In genomic region chr6:111614833-111615582, GRCh38 we compare ENCODE assay signal across 1 cellular context.
TF ChIP-seq lines count a peak whose summit lies in the region.

No MANE protein-coding gene starts in this region.

TF ChIP-seq in K562, 482 proteins besides CTCF, POLR2A, EP300 and RAD21 (continued from another document):
- no peak for TF ChIP-seq BRF2 (IDR thresholded peaks at IDR 0.05; ENCODE audit: borderline replicate concordance, insufficient read depth, insufficient read length)
- peak; percentile 92 for TF ChIP-seq ZFP36 (IDR thresholded peaks at IDR 0.05; ENCODE audit: low read depth, low read length, partially characterized antibody)
- TF ChIP-seq NFYB (IDR thresholded peaks at IDR 0.05; ENCODE audit: extremely low read depth, insufficient read length): peak; percentile 26
- peak; percentile 63 for TF ChIP-seq USF1 (CRISPR knock-in tag; IDR thresholded peaks at IDR 0.05)
- TF ChIP-seq USF2 (CRISPR knock-in tag; IDR thresholded peaks at IDR 0.05): peak; percentile 64
- no peak for TF ChIP-seq ASH1L (IDR thresholded peaks at IDR 0.05; ENCODE audit: borderline replicate concordance, low read depth, partially characterized antibody)
- TF ChIP-seq MEIS2 (IDR thresholded peaks at IDR 0.05; ENCODE audit: partially characterized antibody): peak; percentile 83
- TF ChIP-seq TFAP4 (CRISPR knock-in tag; IDR thresholded peaks at IDR 0.05; ENCODE audit: borderline replicate concordance): peak; percentile 97
- peak; percentile 37; the same call in 1 of the 2 replicates for TF ChIP-seq SOX6 (IDR thresholded peaks at IDR 0.05)
- TF ChIP-seq RAD51 (IDR thresholded peaks at IDR 0.05; ENCODE audit: borderline replicate concordance, low read depth): peak; percentile 61
- TF ChIP-seq NRF1 (conservative IDR thresholded peaks at IDR 0.05 in 1 of 2, IDR thresholded peaks at IDR 0.05 in 1 of 2): peak; percentile 58 to 67
- TF ChIP-seq E2F6 (IDR thresholded peaks at IDR 0.05; ENCODE audit: borderline replicate concordance in 1 of 2, extremely low read depth in 1 of 2, insufficient read depth in 1 of 2, insufficient read length in 1 of 2, low read depth in 1 of 2, low read length in 1 of 2, poor library complexity in 1 of 2, severe bottlenecking in 1 of 2): peak; percentile 22 to 62
- TF ChIP-seq MGA (IDR thresholded peaks at IDR 0.05): peak; percentile 36; the same call in 1 of the 2 replicates
- TF ChIP-seq E2F5 (CRISPR knock-in tag; IDR thresholded peaks at IDR 0.05): no peak
- TF ChIP-seq CTBP1 (IDR thresholded peaks at IDR 0.05; ENCODE audit: borderline replicate concordance): peak; percentile 60; the same call in 1 of the 2 replicates
- no peak for TF ChIP-seq JUND (IDR thresholded peaks at IDR 0.05; ENCODE audit: borderline replicate concordance, low read depth, low read length)
- TF ChIP-seq JUND (tag; IDR thresholded peaks at IDR 0.05; ENCODE audit: borderline replicate concordance, low read depth, low read length): peak; percentile 24; the same call in 1 of the 3 replicates
- TF ChIP-seq RCOR1 (IDR thresholded peaks at IDR 0.05; ENCODE audit: borderline replicate concordance in 1 of 2, low read depth in 2 of 2, low read length in 2 of 2): peak in 1 of 2 experiments; percentile 72; a peak in 1 of 4 replicates
- TF ChIP-seq HMG20A (CRISPR knock-in tag; conservative IDR thresholded peaks at IDR 0.05): no peak
